In the genomic region with DNA sequence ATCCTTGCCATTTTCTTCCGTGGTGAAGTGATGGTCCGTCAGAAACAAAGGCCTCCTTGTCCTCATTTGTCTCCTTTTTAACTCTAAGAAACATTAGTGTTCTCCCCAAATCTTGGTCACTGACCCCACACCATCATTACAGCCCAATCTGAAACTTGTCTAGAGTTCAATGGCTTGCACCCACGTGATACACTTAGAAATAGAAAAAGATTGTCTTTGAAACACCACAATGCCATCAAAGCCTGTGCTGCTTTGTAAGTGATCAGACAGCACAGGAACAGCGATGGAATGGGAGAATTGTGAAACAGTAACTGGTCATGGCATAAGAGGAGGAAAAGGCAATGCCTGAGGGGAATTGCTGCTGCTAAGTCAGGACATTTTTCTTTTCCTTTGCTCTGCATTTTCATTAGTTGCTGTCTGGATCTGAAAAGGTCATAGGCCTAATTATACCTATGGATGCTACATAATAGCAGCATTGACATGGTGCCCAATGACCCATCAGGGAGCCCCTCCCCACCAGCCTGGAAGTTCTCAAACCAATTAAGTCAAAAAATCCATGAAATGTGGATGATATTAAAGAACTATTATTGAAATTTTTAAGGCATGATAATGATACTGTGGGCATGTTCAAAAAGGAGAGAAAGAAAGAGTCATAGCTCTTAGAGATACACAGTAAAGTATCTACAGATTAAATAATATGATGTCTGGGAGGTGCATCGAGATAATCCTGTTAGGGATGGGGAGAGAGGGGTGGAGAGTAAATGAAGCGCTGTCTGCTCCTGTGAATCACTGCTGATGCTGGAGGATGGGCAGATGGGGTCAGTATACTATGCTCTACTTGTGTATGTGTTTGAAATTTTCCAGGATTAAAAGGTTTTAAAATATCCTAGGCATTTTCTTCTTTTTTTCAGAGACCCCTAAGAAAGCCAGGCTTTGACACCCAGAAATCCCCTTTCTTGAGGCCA, we compare ENCODE assay signal across 13 cellular contexts.
DNase-seq lines count a peak whose midpoint lies in the region; ATAC-seq, FAIRE-seq and TF ChIP-seq lines count a peak whose summit lies in the region.
"Had no signal": no experiment of that assay in that cellular context is flagged by ENCODE, and none has a peak within 500 bp of the region (broad histone marks: within the 10 kb centered on the region; RNA-seq: fewer than 3 reads in every experiment).

No MANE protein-coding gene starts in this region.

- H3K4me3 ChIP-seq in Caco-2 (ENCODE audit: low read depth, low read length) (no peak overlapping the region), bronchial epithelial cell (ENCODE audit: low read depth, low read length) (no peak overlapping the region), mesenchymal stem cell (ENCODE audit: insufficient read depth in 1 of 2, low read depth in 1 of 2, low read length in 2 of 2) (no peak overlapping the region), Karpas-422 (ENCODE audit: low read length) (no peak overlapping the region)
- H3K4me3 ChIP-seq: heart left ventricle had no signal

- 87% methylated on average over 6 of the region's 6 CpGs for WGBS in mesenchymal stem cell

- no peak overlapping the region for H2BK15ac ChIP-seq in mesenchymal stem cell (ENCODE audit: low read depth, poor library complexity, severe bottlenecking)

- H2BK5ac ChIP-seq in mesenchymal stem cell (ENCODE audit: low read depth, low read length, poor library complexity, severe bottlenecking), result no peak overlapping the region

- no peak overlapping the region for H3K4ac ChIP-seq in mesenchymal stem cell (ENCODE audit: low read depth in 1 of 2, low read length in 2 of 2)

- no peak overlapping the region for H2AFZ ChIP-seq in mesenchymal stem cell (ENCODE audit: low read depth, low read length)
- no peak overlapping the region for H2AFZ ChIP-seq in Karpas-422 (ENCODE audit: low read length)

- TF ChIP-seq CTCF in Caco-2 (IDR thresholded peaks at IDR 0.05; ENCODE audit: insufficient read depth in 1 of 2, low read depth in 1 of 2, low read length in 1 of 2, severe bottlenecking in 1 of 2, unreplicated experiment in 1 of 2), result no peak
- no peak for TF ChIP-seq CTCF in bronchial epithelial cell (IDR thresholded peaks at IDR 0.05; ENCODE audit: insufficient read depth, low read length, severe bottlenecking)

- no peaks in the 10 kb centered on the region for H3K9me2 ChIP-seq in Karpas-422 (replicated peaks; ENCODE audit: insufficient read depth, low read length)

- H3K9me3 Mint-ChIP-seq in Caco-2 (ENCODE audit: unreplicated experiment), result no peaks in the 10 kb centered on the region
- H3K9me3 Mint-ChIP-seq: effector memory CD8-positive, alpha-beta T cell had no signal

- no peaks in the 10 kb centered on the region for H3K27me3 Mint-ChIP-seq in Caco-2 (ENCODE audit: insufficient read depth, unreplicated experiment)

- H3K27me3 ChIP-seq in Caco-2 (replicated peaks; ENCODE audit: control insufficient read depth, insufficient read depth, low read length) (no peaks in the 10 kb centered on the region), bronchial epithelial cell (ENCODE audit: control insufficient read depth, insufficient read depth, low read length) (no peaks in the 10 kb centered on the region), mesenchymal stem cell (ENCODE audit: control insufficient read depth in 1 of 2, insufficient read depth in 1 of 2, low read length in 2 of 2) (no peaks in the 10 kb centered on the region), Karpas-422 (ENCODE audit: low read length) (no peaks in the 10 kb centered on the region)
- H3K27me3 ChIP-seq: heart left ventricle had no signal

- peak overlapping the region; percentile 13 for H3K27ac Mint-ChIP-seq in Caco-2 (ENCODE audit: unreplicated experiment)
- H3K27ac Mint-ChIP-seq: effector memory CD8-positive, alpha-beta T cell; progenitor cell of endocrine pancreas had no signal

- CTCF ChIA-PET in Caco-2 (lab: Charles Lee), result no interaction called here

- H2AK5ac ChIP-seq in mesenchymal stem cell (ENCODE audit: low read length, severe bottlenecking), result no peak overlapping the region

- H3K9ac ChIP-seq in mesenchymal stem cell (ENCODE audit: low read length) (no peak overlapping the region), Karpas-422 (ENCODE audit: low read length) (no peak overlapping the region)

- BruUV-seq in Caco-2 (replicated peaks; lab: Mats Ljungman, UMichigan), result no TSS peak

- no peak overlapping the region for H3K27ac ChIP-seq in mesenchymal stem cell (ENCODE audit: low read length, poor library complexity, severe bottlenecking)
- H3K27ac ChIP-seq in Karpas-422 (ENCODE audit: low read length), result no peak overlapping the region
- H3K27ac ChIP-seq: heart left ventricle had no signal

- FAIRE-seq in bronchial epithelial cell (lab: Jason Lieb, UNC), result peak; percentile 97

- H4K8ac ChIP-seq in mesenchymal stem cell (ENCODE audit: low read length), result no peak overlapping the region

- H3K18ac ChIP-seq in mesenchymal stem cell (ENCODE audit: low read depth in 1 of 2, low read length in 2 of 2), result no peak overlapping the region

- H4K91ac ChIP-seq in mesenchymal stem cell (ENCODE audit: low read length), result no peak overlapping the region

- H3K36me3 Mint-ChIP-seq in Caco-2 (ENCODE audit: insufficient read depth, unreplicated experiment), result no peaks in the 10 kb centered on the region

- H3K4me1 ChIP-seq in Caco-2, result no peaks in the 10 kb centered on the region
- H3K4me1 ChIP-seq in mesenchymal stem cell (ENCODE audit: control insufficient read depth, insufficient read depth, low read depth, low read length), result no peaks in the 10 kb centered on the region
- H3K4me1 ChIP-seq in Karpas-422 (ENCODE audit: low read length), result no peaks in the 10 kb centered on the region
- H3K4me1 ChIP-seq: heart left ventricle had no signal

- H2BK12ac ChIP-seq in mesenchymal stem cell (ENCODE audit: low read length in 2 of 2), result no peak overlapping the region

- no peaks in the 10 kb centered on the region for H3K79me1 ChIP-seq in mesenchymal stem cell (replicated peaks; ENCODE audit: low read length, poor library complexity, severe bottlenecking)

- no peak overlapping the region for H3K14ac ChIP-seq in mesenchymal stem cell (ENCODE audit: low read length in 2 of 2)

- no peaks in the 10 kb centered on the region for H3K79me2 ChIP-seq in Karpas-422 (ENCODE audit: low read length)

- ATAC-seq in GM21786 (IDR thresholded peaks at IDR 0.05; ENCODE audit: unreplicated experiment), result no peak
- ATAC-seq: effector memory CD8-positive, alpha-beta T cell; heart left ventricle had no signal

- H3K4me1 Mint-ChIP-seq in Caco-2 (ENCODE audit: low read depth, unreplicated experiment), result peaks cover 21% of the 10 kb centered on the region

- H3K9me3 ChIP-seq in Caco-2, result no peaks in the 10 kb centered on the region
- no peaks in the 10 kb centered on the region for H3K9me3 ChIP-seq in mesenchymal stem cell (ENCODE audit: control insufficient read depth, low read length)
- H3K9me3 ChIP-seq in Karpas-422 (ENCODE audit: low read length), result no peaks in the 10 kb centered on the region
- H3K9me3 ChIP-seq: heart left ventricle had no signal

- POLR2A ChIA-PET in Caco-2 (lab: Charles Lee), result no interaction called here

- DNase-seq in Caco-2 (peak in 1 of 2 experiments; percentile 19), NCI-H2227 treated with DMSO at 0.1 percent for 48 hours (lab: John Stamatoyannopoulos, UW) (peak; percentile 47), bronchial epithelial cell (ENCODE audit: low read depth) (peak; percentile 77), mesenchymal stem cell (peak; percentile 63), NCI-H510A (lab: John Stamatoyannopoulos, UW) (no peak), Karpas-422 (no peak), iPS-NIHi7 (ENCODE audit: extremely low spot score) (no peak)
- DNase-seq: DMS53; effector memory CD8-positive, alpha-beta T cell; heart left ventricle; NCI-H2171 treated with DMSO at 0.1 percent for 48 hours had no signal

- H4K20me1 ChIP-seq in Karpas-422 (ENCODE audit: insufficient read depth, low read depth, low read length), result no peaks in the 10 kb centered on the region

- intact Hi-C loops in Caco-2 (cut with micrococcal nuclease; ENCODE audit: unreplicated experiment), result no loop called here

- no peak overlapping the region for H3K23ac ChIP-seq in mesenchymal stem cell (ENCODE audit: low read length in 2 of 2)

- H3K4me3 Mint-ChIP-seq in Caco-2 (ENCODE audit: unreplicated experiment), result no peak overlapping the region
- H3K4me3 Mint-ChIP-seq: effector memory CD8-positive, alpha-beta T cell had no signal

- no peak overlapping the region for H2BK120ac ChIP-seq in mesenchymal stem cell (ENCODE audit: low read depth, low read length)

- H3K36me3 ChIP-seq in Caco-2 (ENCODE audit: control insufficient read depth, insufficient read depth, low read length) (no peaks in the 10 kb centered on the region), bronchial epithelial cell (ENCODE audit: control insufficient read depth, insufficient read depth, low read length) (no peaks in the 10 kb centered on the region), mesenchymal stem cell (ENCODE audit: control insufficient read depth in 1 of 2, insufficient read depth in 2 of 2, low read depth in 1 of 2, low read length in 2 of 2) (no peaks in the 10 kb centered on the region), Karpas-422 (ENCODE audit: insufficient read depth, low read length) (no peaks in the 10 kb centered on the region)
- H3K36me3 ChIP-seq: heart left ventricle had no signal

- H3K4me2 ChIP-seq in mesenchymal stem cell (ENCODE audit: low read length, poor library complexity, severe bottlenecking) (no peak overlapping the region), Karpas-422 (ENCODE audit: low read depth, low read length, poor library complexity, severe bottlenecking) (no peak overlapping the region)

Comparison
In these comparisons a context has a peak if more than half of its experiments do, and no peak if none do; other contexts are left out.
1. DNase-seq: peak in NCI-H2227 treated with DMSO at 0.1 percent for 48 hours (single experiment), bronchial epithelial cell (single experiment) and mesenchymal stem cell (single experiment); none in NCI-H510A (single experiment), Karpas-422 (single experiment) and iPS-NIHi7 (single experiment).